Comparison of ENCODE assay signal across 1 cellular context in the genomic region with DNA sequence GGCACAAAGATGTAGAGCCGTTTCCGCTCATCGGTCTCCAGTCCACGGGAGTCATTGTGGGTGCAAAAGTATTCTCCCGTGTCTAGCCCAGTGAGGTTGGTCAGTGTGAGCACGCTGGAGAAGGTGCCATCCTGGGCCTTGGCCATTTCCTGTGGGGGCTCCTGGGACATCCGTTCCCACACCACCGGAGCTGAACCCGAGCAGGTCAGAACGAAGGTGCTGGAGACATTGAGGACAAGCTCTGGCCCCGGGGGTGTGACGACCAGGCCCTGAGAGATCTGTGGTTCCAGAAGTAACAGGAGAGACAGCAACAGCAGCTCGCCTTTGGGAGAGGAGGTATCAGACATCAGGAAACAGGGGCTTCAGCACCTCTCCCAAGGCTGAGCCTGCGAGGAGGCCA.
TF ChIP-seq lines count a peak whose summit lies in the region.

No MANE protein-coding gene starts in this region.

TF ChIP-seq in SK-N-SH treated with all-trans-retinoic acid at 6 μM for 48 hours, 23 proteins besides CTCF, POLR2A, EP300 and RAD21 (continued from another document):
- TF ChIP-seq, protein P1, sequence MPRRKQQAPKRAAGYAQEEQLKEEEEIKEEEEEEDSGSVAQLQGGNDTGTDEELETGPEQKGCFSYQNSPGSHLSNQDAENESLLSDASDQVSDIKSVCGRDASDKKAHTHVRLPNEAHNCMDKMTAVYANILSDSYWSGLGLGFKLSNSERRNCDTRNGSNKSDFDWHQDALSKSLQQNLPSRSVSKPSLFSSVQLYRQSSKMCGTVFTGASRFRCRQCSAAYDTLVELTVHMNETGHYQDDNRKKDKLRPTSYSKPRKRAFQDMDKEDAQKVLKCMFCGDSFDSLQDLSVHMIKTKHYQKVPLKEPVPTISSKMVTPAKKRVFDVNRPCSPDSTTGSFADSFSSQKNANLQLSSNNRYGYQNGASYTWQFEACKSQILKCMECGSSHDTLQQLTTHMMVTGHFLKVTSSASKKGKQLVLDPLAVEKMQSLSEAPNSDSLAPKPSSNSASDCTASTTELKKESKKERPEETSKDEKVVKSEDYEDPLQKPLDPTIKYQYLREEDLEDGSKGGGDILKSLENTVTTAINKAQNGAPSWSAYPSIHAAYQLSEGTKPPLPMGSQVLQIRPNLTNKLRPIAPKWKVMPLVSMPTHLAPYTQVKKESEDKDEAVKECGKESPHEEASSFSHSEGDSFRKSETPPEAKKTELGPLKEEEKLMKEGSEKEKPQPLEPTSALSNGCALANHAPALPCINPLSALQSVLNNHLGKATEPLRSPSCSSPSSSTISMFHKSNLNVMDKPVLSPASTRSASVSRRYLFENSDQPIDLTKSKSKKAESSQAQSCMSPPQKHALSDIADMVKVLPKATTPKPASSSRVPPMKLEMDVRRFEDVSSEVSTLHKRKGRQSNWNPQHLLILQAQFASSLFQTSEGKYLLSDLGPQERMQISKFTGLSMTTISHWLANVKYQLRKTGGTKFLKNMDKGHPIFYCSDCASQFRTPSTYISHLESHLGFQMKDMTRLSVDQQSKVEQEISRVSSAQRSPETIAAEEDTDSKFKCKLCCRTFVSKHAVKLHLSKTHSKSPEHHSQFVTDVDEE (CRISPR knock-in tag; IDR thresholded peaks at IDR 0.05), result no peak
- TF ChIP-seq TCF4 (CRISPR knock-in tag; IDR thresholded peaks at IDR 0.05; ENCODE audit: borderline replicate concordance), result no peak
- TF ChIP-seq, protein P2, sequence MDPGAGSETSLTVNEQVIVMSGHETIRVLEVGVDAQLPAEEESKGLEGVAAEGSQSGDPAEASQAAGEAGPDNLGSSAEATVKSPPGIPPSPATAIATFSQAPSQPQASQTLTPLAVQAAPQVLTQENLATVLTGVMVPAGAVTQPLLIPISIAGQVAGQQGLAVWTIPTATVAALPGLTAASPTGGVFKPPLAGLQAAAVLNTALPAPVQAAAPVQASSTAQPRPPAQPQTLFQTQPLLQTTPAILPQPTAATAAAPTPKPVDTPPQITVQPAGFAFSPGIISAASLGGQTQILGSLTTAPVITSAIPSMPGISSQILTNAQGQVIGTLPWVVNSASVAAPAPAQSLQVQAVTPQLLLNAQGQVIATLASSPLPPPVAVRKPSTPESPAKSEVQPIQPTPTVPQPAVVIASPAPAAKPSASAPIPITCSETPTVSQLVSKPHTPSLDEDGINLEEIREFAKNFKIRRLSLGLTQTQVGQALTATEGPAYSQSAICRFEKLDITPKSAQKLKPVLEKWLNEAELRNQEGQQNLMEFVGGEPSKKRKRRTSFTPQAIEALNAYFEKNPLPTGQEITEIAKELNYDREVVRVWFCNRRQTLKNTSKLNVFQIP (CRISPR knock-in tag; IDR thresholded peaks at IDR 0.05; ENCODE audit: borderline replicate concordance, low read depth), result no peak
- TF ChIP-seq SNAI2 (CRISPR knock-in tag; IDR thresholded peaks at IDR 0.05), result no peak
- TF ChIP-seq ZNF70 (CRISPR knock-in tag; IDR thresholded peaks at IDR 0.05), result no peak
